In genomic region chr11:2806351-2807058, GRCh38 we compare ENCODE assay signal across 14 cellular contexts.
DNase-seq lines count a peak whose midpoint lies in the region; ATAC-seq and TF ChIP-seq lines count a peak whose summit lies in the region.
"Had no signal": no experiment of that assay in that cellular context is flagged by ENCODE, and none has a peak within 500 bp of the region (broad histone marks: within the 10 kb centered on the region; RNA-seq: fewer than 3 reads in every experiment).

No MANE protein-coding gene starts in this region.

- POLR2A ChIA-PET in GM10248 (lab: Yijun Ruan, JAX), result no interaction called here

- no peak overlapping the region for H3K4me3 ChIP-seq in BLaER1 treated with 17β-estradiol and CSF1 and Interleukin-3, amounts not matched to agents 10 nM and 100 nM
- no peak overlapping the region for H3K4me3 ChIP-seq in ascending aorta

- DNase-seq in ascending aorta (ENCODE audit: low spot score in 2 of 2) (peak; percentile 5 to 55), progenitor cell of endocrine pancreas (ENCODE audit: low spot score, unreplicated experiment) (peak; percentile 6), GM10248 (ENCODE audit: extremely low spot score) (no peak)
- DNase-seq: activated CD4-positive, alpha-beta T cell treated with anti-CD3 and anti-CD28 coated beads for 4 hours; amniotic stem cell; GDM1; NCI-H1105; NCI-H748 treated with DMSO at 0.1 percent for 48 hours had no signal

- H3K36me3 Mint-ChIP-seq in progenitor cell of endocrine pancreas (ENCODE audit: insufficient read depth), result no peaks in the 10 kb centered on the region

- peak overlapping the region in 5 of 11 experiments; percentile 2 to 45 (median 25); a peak in 7 of 22 replicates for H3K9ac ChIP-seq in BLaER1 treated with 17β-estradiol and CSF1 and Interleukin-3, amounts not matched to agents 10 nM and 100 nM

- no peak for ATAC-seq in GM21723 (IDR thresholded peaks at IDR 0.05; ENCODE audit: unreplicated experiment)
- ATAC-seq in GM21786 (IDR thresholded peaks at IDR 0.05; ENCODE audit: unreplicated experiment), result no peak
- no peak for ATAC-seq in HG02973 (IDR thresholded peaks at IDR 0.05; ENCODE audit: unreplicated experiment)
- ATAC-seq: SK-N-SH treated with all-trans-retinoic acid at 6 μM for 48 hours had no signal

- no peaks in the 10 kb centered on the region for H3K4me1 Mint-ChIP-seq in progenitor cell of endocrine pancreas (ENCODE audit: low read depth)

- H3K27me3 Mint-ChIP-seq in progenitor cell of endocrine pancreas, result peaks cover 45% of the 10 kb centered on the region

- H3K27ac ChIP-seq in BLaER1 treated with 17β-estradiol and CSF1 and Interleukin-3, amounts not matched to agents 10 nM and 100 nM, result peak overlapping the region in 5 of 11 experiments; percentile 2 to 64 (median 41); a peak in 6 of 22 replicates
- H3K27ac ChIP-seq in ascending aorta, result no peak overlapping the region
- peak overlapping the region; percentile 38 for H3K27ac ChIP-seq in layer of hippocampus (ENCODE audit: low read depth, low read length)

- CTCF ChIA-PET in GM10248 (lab: Yijun Ruan, JAX), result no interaction called here

- H4K20me1 ChIP-seq in BLaER1 treated with 17β-estradiol and CSF1 and Interleukin-3, amounts not matched to agents 10 nM and 100 nM, result peaks cover 0 to 9% (median 0%) of the 10 kb centered on the region in 11 experiments; a peak in 3 of 22 replicates

- peaks cover 12 to 23% (median 19%) of the 10 kb centered on the region in 11 experiments for H3K9me3 ChIP-seq in BLaER1 treated with 17β-estradiol and CSF1 and Interleukin-3, amounts not matched to agents 10 nM and 100 nM (replicated peaks in 1 of 11)
- H3K9me3 ChIP-seq in ascending aorta, result no peaks in the 10 kb centered on the region

- no peak for TF ChIP-seq CTCF in ascending aorta (IDR thresholded peaks at IDR 0.05)
- TF ChIP-seq CTCF in progenitor cell of endocrine pancreas (IDR thresholded peaks at IDR 0.05; ENCODE audit: unreplicated experiment), result no peak
- TF ChIP-seq CTCF in GM10248 (IDR thresholded peaks at IDR 0.05; ENCODE audit: control extremely low read depth, extremely low read depth, low read depth, missing control alignments), result no peak

- H3K27me3 ChIP-seq in BLaER1 treated with 17β-estradiol and CSF1 and Interleukin-3, amounts not matched to agents 10 nM and 100 nM, result no peaks in the 10 kb centered on the region
- no peaks in the 10 kb centered on the region for H3K27me3 ChIP-seq in ascending aorta
- H3K27me3 ChIP-seq in layer of hippocampus (ENCODE audit: control insufficient read depth, insufficient read depth, low read length), result no peaks in the 10 kb centered on the region

- intact Hi-C loops in ascending aorta (cut with DNase I), result no loop called here

- peaks cover 12% of the 10 kb centered on the region for H3K9me3 Mint-ChIP-seq in progenitor cell of endocrine pancreas (ENCODE audit: low read depth)

- H3K4me3 Mint-ChIP-seq in progenitor cell of endocrine pancreas (ENCODE audit: low read depth), result no peak overlapping the region

- H3K4me2 ChIP-seq in BLaER1 treated with 17β-estradiol and CSF1 and Interleukin-3, amounts not matched to agents 10 nM and 100 nM, result peak overlapping the region; percentile 48 to 99 (median 75)

- peaks cover 0 to 7% (median 0%) of the 10 kb centered on the region in 11 experiments; a peak in 3 of 22 replicates for H3K36me3 ChIP-seq in BLaER1 treated with 17β-estradiol and CSF1 and Interleukin-3, amounts not matched to agents 10 nM and 100 nM
- H3K36me3 ChIP-seq in ascending aorta, result no peaks in the 10 kb centered on the region

- H3K4me1 ChIP-seq in BLaER1 treated with 17β-estradiol and CSF1 and Interleukin-3, amounts not matched to agents 10 nM and 100 nM, result peaks cover 36 to 81% (median 74%) of the 10 kb centered on the region in 10 experiments
- H3K4me1 ChIP-seq in ascending aorta, result peaks cover 0 to 13% of the 10 kb centered on the region in 2 donors

- H3K27ac Mint-ChIP-seq in progenitor cell of endocrine pancreas, result no peak overlapping the region
